In the genomic region with DNA sequence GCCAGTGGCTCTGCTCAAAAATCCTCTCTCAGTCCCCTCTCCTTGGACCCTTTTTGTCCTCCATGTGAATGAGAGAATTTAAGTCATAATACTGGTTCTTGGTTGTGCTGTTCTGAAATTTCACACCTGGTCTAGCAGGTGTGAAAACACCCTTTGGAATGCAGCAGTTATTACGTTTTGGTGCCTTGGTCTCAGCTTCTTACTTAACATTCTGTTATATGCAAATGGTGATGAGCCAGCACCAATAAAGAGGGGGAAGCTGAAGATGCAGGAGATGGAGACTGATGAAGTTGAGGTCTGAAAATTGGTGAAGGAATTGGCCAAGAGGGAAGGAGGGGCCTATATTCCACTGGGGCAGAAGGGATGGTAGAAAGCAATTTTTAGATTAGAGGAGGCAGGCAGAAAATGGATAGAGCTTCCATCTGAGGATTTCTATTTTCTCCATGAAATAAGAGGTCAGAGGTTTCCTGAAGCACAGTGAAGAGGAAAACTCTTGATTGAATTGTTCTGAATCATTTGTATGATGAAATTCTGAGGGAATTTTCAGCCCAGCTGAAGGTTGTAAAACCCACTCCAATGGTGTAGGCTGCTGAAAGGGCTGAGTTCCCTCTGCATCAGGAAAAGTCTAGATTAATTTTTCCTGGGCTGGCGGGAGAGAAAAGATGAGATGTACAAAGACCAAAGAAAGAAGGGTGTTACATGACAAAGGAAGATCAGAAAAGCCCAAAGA, we compare ENCODE assay signal across 31 cellular contexts.
DNase-seq lines count a peak whose midpoint lies in the region; ATAC-seq and TF ChIP-seq lines count a peak whose summit lies in the region.
"Had no signal": no experiment of that assay in that cellular context is flagged by ENCODE, and none has a peak within 500 bp of the region (broad histone marks: within the 10 kb centered on the region; RNA-seq: fewer than 3 reads in every experiment).

No MANE protein-coding gene starts in this region.

- no peaks in the 10 kb centered on the region for H3K9me3 ChIP-seq in mesenchymal stem cell (ENCODE audit: control insufficient read depth, low read length)
- H3K9me3 ChIP-seq in Caco-2, result no peaks in the 10 kb centered on the region
- H3K9me3 ChIP-seq: gastrocnemius medialis, left ventricle myocardium inferior, thoracic aorta had no signal

- peaks cover 9% of the 10 kb centered on the region for H3K4me1 Mint-ChIP-seq in Caco-2 (ENCODE audit: low read depth, unreplicated experiment)
- H3K4me1 Mint-ChIP-seq: activated CD4-positive, alpha-beta T cell treated with anti-CD3 and anti-CD28 coated beads, Interleukin-2, amount 10 ng/mL, durations not matched to agents 24 days and 14 days; mesothelial cell of epicardium had no signal

- H3K9ac ChIP-seq in KMS-11 (peak overlapping the region; percentile 3; the same call in 1 of the 2 replicates), mesenchymal stem cell (ENCODE audit: low read length) (peak overlapping the region; percentile 4)

- no peaks in the 10 kb centered on the region for H3K79me1 ChIP-seq in mesenchymal stem cell (replicated peaks; ENCODE audit: low read length, poor library complexity, severe bottlenecking)

- peak overlapping the region; percentile 76 for H3K27ac ChIP-seq in KMS-11
- H3K27ac ChIP-seq in mesenchymal stem cell (ENCODE audit: low read length, poor library complexity, severe bottlenecking), result no peak overlapping the region
- H3K27ac ChIP-seq: brain microvascular endothelial cell, epithelial cell of prostate, gastrocnemius medialis, left ventricle myocardium inferior, skin epidermis, thoracic aorta had no signal

- CTCF ChIA-PET in Caco-2 (lab: Charles Lee), result no interaction called here

- no peak overlapping the region for H2BK12ac ChIP-seq in mesenchymal stem cell (ENCODE audit: low read length in 2 of 2)

- no peak overlapping the region for H2BK120ac ChIP-seq in mesenchymal stem cell (ENCODE audit: low read depth, low read length)

- H4K8ac ChIP-seq in mesenchymal stem cell (ENCODE audit: low read length), result no peak overlapping the region

- H3K27me3 ChIP-seq in KMS-11 (ENCODE audit: insufficient read depth, low read depth) (no peaks in the 10 kb centered on the region), mesenchymal stem cell (ENCODE audit: control insufficient read depth in 1 of 2, insufficient read depth in 1 of 2, low read length in 2 of 2) (no peaks in the 10 kb centered on the region), Caco-2 (replicated peaks; ENCODE audit: control insufficient read depth, insufficient read depth, low read length) (no peaks in the 10 kb centered on the region)
- H3K27me3 ChIP-seq: brain microvascular endothelial cell, gastrocnemius medialis had no signal

- H3K9me3 Mint-ChIP-seq in Caco-2 (ENCODE audit: unreplicated experiment), result no peaks in the 10 kb centered on the region
- H3K9me3 Mint-ChIP-seq: activated naive CD8-positive, alpha-beta T cell treated with anti-CD3 and anti-CD28 coated beads, Interleukin-2, amount 50 U/mL, for 24 hours; mesothelial cell of epicardium; naive thymus-derived CD4-positive, alpha-beta T cell; stimulated activated naive CD8-positive, alpha-beta T cell treated with anti-CD3 and anti-CD28 coated beads, Interleukin-15, Interleukin-2, amounts not matched to agents 100 ng/mL and 50 ng/mL, for 24 hours had no signal

- H3K23ac ChIP-seq in mesenchymal stem cell (ENCODE audit: low read length in 2 of 2), result no peak overlapping the region

- H2BK15ac ChIP-seq in mesenchymal stem cell (ENCODE audit: low read depth, poor library complexity, severe bottlenecking), result no peak overlapping the region

- H3K4me3 ChIP-seq in AG10803 (ENCODE audit: low read length) (no peak overlapping the region), KMS-11 (IDR thresholded peaks at IDR 0.05; ENCODE audit: insufficient read depth, low read depth, low read length) (no peak overlapping the region), choroid plexus epithelial cell (ENCODE audit: low read depth, low read length) (no peak overlapping the region), mesenchymal stem cell (ENCODE audit: insufficient read depth in 1 of 2, low read depth in 1 of 2, low read length in 2 of 2) (no peak overlapping the region), Caco-2 (ENCODE audit: low read depth, low read length) (no peak overlapping the region)
- H3K4me3 ChIP-seq: gastrocnemius medialis, left ventricle myocardium inferior, skin epidermis, thoracic aorta had no signal

- intact Hi-C loops in Caco-2 (cut with micrococcal nuclease; ENCODE audit: unreplicated experiment), result no loop called here

- H4K91ac ChIP-seq in mesenchymal stem cell (ENCODE audit: low read length), result no peak overlapping the region

- BruUV-seq in Caco-2 (replicated peaks; lab: Mats Ljungman, UMichigan), result no TSS peak

- no peak overlapping the region for H3K4me3 Mint-ChIP-seq in Caco-2 (ENCODE audit: unreplicated experiment)
- H3K4me3 Mint-ChIP-seq: activated CD4-positive, alpha-beta T cell treated with anti-CD3 and anti-CD28 coated beads, Interleukin-2, amount 10 ng/mL, durations not matched to agents 24 days and 14 days; activated naive CD8-positive, alpha-beta T cell treated with anti-CD3 and anti-CD28 coated beads, Interleukin-2, amount 50 U/mL, for 24 hours; CD4-positive, alpha-beta memory T cell; mesothelial cell of epicardium; naive thymus-derived CD4-positive, alpha-beta T cell; stimulated activated naive CD8-positive, alpha-beta T cell treated with anti-CD3 and anti-CD28 coated beads, Interleukin-15, Interleukin-2, amounts not matched to agents 100 ng/mL and 50 ng/mL, for 24 hours had no signal

- H3K4me2 ChIP-seq in KMS-11 (peak overlapping the region; percentile 84), mesenchymal stem cell (ENCODE audit: low read length, poor library complexity, severe bottlenecking) (no peak overlapping the region)

- H3K36me3 ChIP-seq in KMS-11 (ENCODE audit: insufficient read depth) (no peaks in the 10 kb centered on the region), mesenchymal stem cell (ENCODE audit: control insufficient read depth in 1 of 2, insufficient read depth in 2 of 2, low read depth in 1 of 2, low read length in 2 of 2) (no peaks in the 10 kb centered on the region), Caco-2 (ENCODE audit: control insufficient read depth, insufficient read depth, low read length) (no peaks in the 10 kb centered on the region)
- H3K36me3 ChIP-seq: brain microvascular endothelial cell, gastrocnemius medialis, left ventricle myocardium inferior, thoracic aorta had no signal

- no peak overlapping the region for H3K14ac ChIP-seq in mesenchymal stem cell (ENCODE audit: low read length in 2 of 2)

- peak; percentile 11 for DNase-seq in AG10803 (ENCODE audit: low read depth)
- DNase-seq in choroid plexus epithelial cell (ENCODE audit: low read depth), result peak; percentile 7
- peak; percentile 17 for DNase-seq in mesenchymal stem cell
- no peak for DNase-seq in anterior cingulate cortex (lab: John Stamatoyannopoulos, UW)
- no peak for DNase-seq in Caco-2
- no peak for DNase-seq in NCI-H524 treated with DMSO at 0.1 percent for 48 hours (lab: John Stamatoyannopoulos, UW)
- DNase-seq: activated CD4-positive, alpha-beta T cell treated with anti-CD3 and anti-CD28 coated beads, Interleukin-2, amount 10 ng/mL, durations not matched to agents 24 days and 14 days; activated naive CD8-positive, alpha-beta T cell treated with anti-CD3 and anti-CD28 coated beads, Interleukin-2, amount 50 U/mL, for 24 hours; activated T-cell treated with anti-CD3 and anti-CD28 coated beads, Interleukin-2, amount 50 U/mL, for 1 hour; AML-193; brain microvascular endothelial cell; CD4-positive, alpha-beta memory T cell; DMS153; gastrocnemius medialis; HCEC 1CT; hippocampal formation; KG1; left ventricle myocardium inferior; naive thymus-derived CD4-positive, alpha-beta T cell; NCI-H1417 treated with DMSO at 0.1 percent for 48 hours; NCI-H2107; NCI-H446; SHP77; T-helper 9 cell had no signal

- no peak overlapping the region for H2AK5ac ChIP-seq in mesenchymal stem cell (ENCODE audit: low read length, severe bottlenecking)

- H2BK5ac ChIP-seq in mesenchymal stem cell (ENCODE audit: low read depth, low read length, poor library complexity, severe bottlenecking), result no peak overlapping the region

- no peak for TF ChIP-seq CTCF in AG10803 (conservative IDR thresholded peaks at IDR 0.05; ENCODE audit: low read length)
- TF ChIP-seq CTCF in KMS-11 (conservative IDR thresholded peaks at IDR 0.05; ENCODE audit: low read depth, low read length), result no peak
- TF ChIP-seq CTCF in choroid plexus epithelial cell (conservative IDR thresholded peaks at IDR 0.05; ENCODE audit: low read depth, low read length), result no peak
- no peak for TF ChIP-seq CTCF in Caco-2 (IDR thresholded peaks at IDR 0.05; ENCODE audit: insufficient read depth in 1 of 2, low read depth in 1 of 2, low read length in 1 of 2, severe bottlenecking in 1 of 2, unreplicated experiment in 1 of 2)

- H3K27ac Mint-ChIP-seq in Caco-2 (ENCODE audit: unreplicated experiment), result no peak overlapping the region
- H3K27ac Mint-ChIP-seq: activated CD4-positive, alpha-beta T cell treated with anti-CD3 and anti-CD28 coated beads, Interleukin-2, amount 10 ng/mL, durations not matched to agents 24 days and 14 days; activated naive CD8-positive, alpha-beta T cell treated with anti-CD3 and anti-CD28 coated beads, Interleukin-2, amount 50 U/mL, for 24 hours; mesothelial cell of epicardium; naive thymus-derived CD4-positive, alpha-beta T cell; stimulated activated naive CD8-positive, alpha-beta T cell treated with anti-CD3 and anti-CD28 coated beads, Interleukin-15, Interleukin-2, amounts not matched to agents 100 ng/mL and 50 ng/mL, for 24 hours had no signal

- POLR2A ChIA-PET in Caco-2 (lab: Charles Lee), result no interaction called here

- no peak overlapping the region for H3K4ac ChIP-seq in mesenchymal stem cell (ENCODE audit: low read depth in 1 of 2, low read length in 2 of 2)

- no peaks in the 10 kb centered on the region for H3K79me2 ChIP-seq in KMS-11 (ENCODE audit: insufficient read depth, low read depth)

- no peaks in the 10 kb centered on the region for H3K27me3 Mint-ChIP-seq in Caco-2 (ENCODE audit: insufficient read depth, unreplicated experiment)
- H3K27me3 Mint-ChIP-seq: activated naive CD8-positive, alpha-beta T cell treated with anti-CD3 and anti-CD28 coated beads, Interleukin-2, amount 50 U/mL, for 24 hours; CD4-positive, alpha-beta memory T cell had no signal

- H4K20me1 ChIP-seq in KMS-11 (ENCODE audit: insufficient read depth), result no peaks in the 10 kb centered on the region

- ATAC-seq in GM19035 (IDR thresholded peaks at IDR 0.05; ENCODE audit: unreplicated experiment), result no peak
- ATAC-seq: gastrocnemius medialis had no signal

- no peaks in the 10 kb centered on the region for H3K36me3 Mint-ChIP-seq in Caco-2 (ENCODE audit: insufficient read depth, unreplicated experiment)
- H3K36me3 Mint-ChIP-seq: CD4-positive, alpha-beta memory T cell; mesothelial cell of epicardium; naive thymus-derived CD4-positive, alpha-beta T cell had no signal

- H3K18ac ChIP-seq in mesenchymal stem cell (ENCODE audit: low read depth in 1 of 2, low read length in 2 of 2), result no peak overlapping the region

- H3K4me1 ChIP-seq in KMS-11 (ENCODE audit: low read depth, poor library complexity, severe bottlenecking) (peaks cover 65% of the 10 kb centered on the region), mesenchymal stem cell (ENCODE audit: control insufficient read depth, insufficient read depth, low read depth, low read length) (no peaks in the 10 kb centered on the region), Caco-2 (no peaks in the 10 kb centered on the region)
- H3K4me1 ChIP-seq: gastrocnemius medialis, left ventricle myocardium inferior had no signal

- H2AFZ ChIP-seq in KMS-11 (ENCODE audit: low read depth) (peak overlapping the region; percentile 14; the same call in 1 of the 2 replicates), mesenchymal stem cell (ENCODE audit: low read depth, low read length) (no peak overlapping the region)

- 72% methylated on average over 2 of the region's 2 CpGs for WGBS in mesenchymal stem cell

Comparison
In these comparisons a context has a peak if more than half of its experiments do, and no peak if none do; other contexts are left out.
1. DNase-seq: peak in AG10803 (single experiment), choroid plexus epithelial cell (single experiment) and mesenchymal stem cell (single experiment); none in anterior cingulate cortex (0 of 58), Caco-2 (0 of 2) and NCI-H524 treated with DMSO at 0.1 percent for 48 hours (single experiment).